In the genomic region with DNA sequence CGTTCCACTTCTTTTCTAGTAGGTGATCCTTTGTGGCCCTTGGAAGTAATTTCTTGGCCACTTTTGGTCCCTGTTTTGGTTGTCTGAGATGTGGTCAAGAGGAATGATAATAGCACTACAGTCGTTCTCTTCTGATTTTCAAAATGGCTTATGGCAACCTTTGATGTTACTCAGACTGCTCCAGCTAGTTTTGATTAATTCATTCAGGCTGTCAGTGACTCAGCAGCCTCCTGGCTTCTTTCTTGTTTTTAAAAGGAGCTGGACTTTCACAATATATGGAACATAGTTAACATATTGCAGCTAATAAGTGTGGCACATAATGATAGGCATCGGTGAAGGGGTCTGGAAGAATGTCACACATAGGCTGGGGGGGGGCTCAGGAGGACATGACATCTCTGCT, we compare ENCODE assay signal across 10 cellular contexts. TPM values are rescaled to one million over a fixed set of nuclear protein-coding genes. Genes with fewer than 3 reads are reported as not detected.
DNase-seq lines count a peak whose midpoint lies in the region; ATAC-seq and TF ChIP-seq lines count a peak whose summit lies in the region.
"Had no signal": no experiment of that assay in that cellular context is flagged by ENCODE, and none has a peak within 500 bp of the region (broad histone marks: within the 10 kb centered on the region; RNA-seq: fewer than 3 reads in every experiment).

No MANE protein-coding gene starts in this region.

- H3K4me1 Mint-ChIP-seq in HFFc6 (ENCODE audit: low read depth) (peaks cover 70% of the 10 kb centered on the region), MCF 10A (ENCODE audit: insufficient read depth, unreplicated experiment) (peaks cover 23% of the 10 kb centered on the region)
- H3K4me1 Mint-ChIP-seq in naive thymus-derived CD8-positive, alpha-beta T cell, result peaks cover 24 to 67% (median 65%) of the 10 kb centered on the region in 4 donors

- TF ChIP-seq CTCF in AG04449 (IDR thresholded peaks at IDR 0.05; ENCODE audit: insufficient read depth, low read length, missing control alignments) (no peak), HFFc6 (IDR thresholded peaks at IDR 0.05) (no peak), MCF 10A (IDR thresholded peaks at IDR 0.05; ENCODE audit: unreplicated experiment) (no peak)

- CTCF ChIA-PET in AG04449 (lab: Yijun Ruan, JAX) (interaction anchor here (1.3 to 2.0 kb wide), 3 partner anchors 9 to 127 kb away, joined by 4 to 5 read pairs (median 4); no protein-coding TSS in a partner anchor), MCF 10A (lab: Yijun Ruan, JAX) (interaction anchor here (0.7 kb wide), 1 partner anchor 221 kb away, joined by 3 read pairs; no protein-coding TSS in a partner anchor)

- intact Hi-C loops in MCF 10A (cut with micrococcal nuclease), result no loop called here

- POLR2A ChIA-PET in AG04449 (lab: Yijun Ruan, JAX), result interaction anchor here (0.7 to 1.5 kb wide), 3 partner anchors 9 to 41 kb away, joined by 3 to 4 read pairs (median 4); no protein-coding TSS in a partner anchor
- POLR2A ChIA-PET in MCF 10A (lab: Yijun Ruan, JAX), result interaction anchor here (0.7 to 1.9 kb wide), 8 partner anchors 10 to 221 kb away, joined by 3 to 16 read pairs (median 4); partner anchors contain the start of gene WDR20
- POLR2A ChIA-PET in naive thymus-derived CD8-positive, alpha-beta T cell (lab: Charles Lee), result interaction anchor here (0.7 kb wide), 1 partner anchor 9 kb away, joined by 5 read pairs; no protein-coding TSS in a partner anchor

- H3K9me3 Mint-ChIP-seq in HFFc6 (no peaks in the 10 kb centered on the region), MCF 10A (ENCODE audit: unreplicated experiment) (no peaks in the 10 kb centered on the region)
- no peaks in the 10 kb centered on the region for H3K9me3 Mint-ChIP-seq in naive thymus-derived CD8-positive, alpha-beta T cell

- no TSS peak for BruUV-seq in MCF 10A (replicated peaks; lab: Mats Ljungman, UMichigan)

- ATAC-seq in GM18868 (IDR thresholded peaks at IDR 0.05; ENCODE audit: unreplicated experiment), result no peak
- no peak for ATAC-seq in naive thymus-derived CD8-positive, alpha-beta T cell
- no peak for ATAC-seq in HG02759 (IDR thresholded peaks at IDR 0.05; ENCODE audit: unreplicated experiment)

- no peaks in the 10 kb centered on the region for H3K27me3 Mint-ChIP-seq in HFFc6 (ENCODE audit: insufficient read depth)
- H3K27me3 Mint-ChIP-seq in MCF 10A (ENCODE audit: insufficient read depth, unreplicated experiment), result no peaks in the 10 kb centered on the region
- H3K27me3 Mint-ChIP-seq in naive thymus-derived CD8-positive, alpha-beta T cell, result no peaks in the 10 kb centered on the region

- DNase-seq in AG04449 (ENCODE audit: low read depth, low spot score), result peak; percentile 55
- DNase-seq in HFFc6, result peak; percentile 74
- peak; percentile 79 for DNase-seq in MCF 10A (ENCODE audit: unreplicated experiment)
- DNase-seq in midbrain (lab: John Stamatoyannopoulos, UW), result peak; percentile 25
- DNase-seq in naive thymus-derived CD8-positive, alpha-beta T cell, result no peak
- no peak for DNase-seq in NCI-H524 treated with DMSO at 0.1 percent for 48 hours (lab: John Stamatoyannopoulos, UW)
- DNase-seq: activated naive CD4-positive, alpha-beta T cell treated with anti-CD3 and anti-CD28 coated beads, Interleukin-2, amount 50 U/mL, for 16 hours; ovary had no signal

- peak overlapping the region; percentile 81 for H3K27ac Mint-ChIP-seq in HFFc6
- H3K27ac Mint-ChIP-seq in MCF 10A (ENCODE audit: low read depth, unreplicated experiment), result peak overlapping the region; percentile 69
- peak overlapping the region in 5 of 10 donors; percentile 8 to 84 (median 26) for H3K27ac Mint-ChIP-seq in naive thymus-derived CD8-positive, alpha-beta T cell

- H3K4me3 ChIP-seq in AG04449 (ENCODE audit: low read depth, low read length), result no peak overlapping the region; the same call in none of the 2 replicates
- H3K4me3 ChIP-seq: ovary had no signal

- peak overlapping the region; percentile 69 for H3K4me3 Mint-ChIP-seq in HFFc6
- peak overlapping the region; percentile 32 for H3K4me3 Mint-ChIP-seq in MCF 10A (ENCODE audit: unreplicated experiment)
- H3K4me3 Mint-ChIP-seq in naive thymus-derived CD8-positive, alpha-beta T cell, result no peak overlapping the region

- H3K36me3 Mint-ChIP-seq in HFFc6 (ENCODE audit: low read depth) (0 out of 2 replicates have a peak, but pooled peaks cover 7% of the 10 kb centered on the region), MCF 10A (ENCODE audit: insufficient read depth, unreplicated experiment) (no peaks in the 10 kb centered on the region)
- peaks cover 0 to 4% (median 0%) of the 10 kb centered on the region in 3 donors for H3K36me3 Mint-ChIP-seq in naive thymus-derived CD8-positive, alpha-beta T cell

RNA-seq across cellular contexts. Expression of gene WDR20, which starts 47.3 kb away (rescaled TPM):
- 10 to 100 TPM; 24.4 to 28.7 (median 27.7) TPM for total RNA-seq in HFFc6 (2021; fragmentation: NEBNext Ultra II Directional; extraction: Animal tissue kit (Norgen Biotek cat#: 25700))
- total RNA-seq in MCF 10A (2022), result 23.8 and 24.8 TPM in 2 replicates
- total RNA-seq in naive thymus-derived CD8-positive, alpha-beta T cell, result 10 to 100 TPM; 50.0 to 56.9 TPM
- polyA plus RNA-seq in naive thymus-derived CD8-positive, alpha-beta T cell, result 10 to 100 TPM; 11.3 to 15.0 (median 12.9) TPM

Comparison
In these comparisons a context has a peak if more than half of its experiments do, and no peak if none do; other contexts are left out.
1. DNase-seq: peak in AG04449 (single experiment), HFFc6 (single experiment), MCF 10A (single experiment) and midbrain (single experiment); none in naive thymus-derived CD8-positive, alpha-beta T cell (0 of 10) and NCI-H524 treated with DMSO at 0.1 percent for 48 hours (single experiment).
2. H3K4me3 Mint-ChIP-seq: peak in HFFc6 (single experiment) and MCF 10A (single experiment); none in naive thymus-derived CD8-positive, alpha-beta T cell (0 of 10).